Comparison of ENCODE assay signal across 1 cellular context in genomic region chr16:87061521-87061920, GRCh38.
TF ChIP-seq lines count a peak whose summit lies in the region.

No MANE protein-coding gene starts in this region.

TF ChIP-seq in HCT116, 20 proteins besides CTCF, POLR2A, EP300 and RAD21 (continued from another document):
- no peak for TF ChIP-seq ATF3 (IDR thresholded peaks at IDR 0.05)
- TF ChIP-seq ELF1 (IDR thresholded peaks at IDR 0.05; ENCODE audit: borderline replicate concordance, low read depth) = no peak
- no peak for TF ChIP-seq SRF (IDR thresholded peaks at IDR 0.05; ENCODE audit: low read depth)
- TF ChIP-seq ZFX (IDR thresholded peaks at IDR 0.05) = no peak
- TF ChIP-seq EGR1 (IDR thresholded peaks at IDR 0.05; ENCODE audit: low read depth) = no peak
- TF ChIP-seq SP1 (IDR thresholded peaks at IDR 0.05; ENCODE audit: low read depth) = no peak
- no peak for TF ChIP-seq TCF7L2 (IDR thresholded peaks at IDR 0.05; ENCODE audit: borderline replicate concordance, extremely low read depth, insufficient read depth, insufficient read length)
TF ChIP-seq in HCT116: peak in this region for 0.
